10 cellular contexts compared by ENCODE assay signal in the genomic region with DNA sequence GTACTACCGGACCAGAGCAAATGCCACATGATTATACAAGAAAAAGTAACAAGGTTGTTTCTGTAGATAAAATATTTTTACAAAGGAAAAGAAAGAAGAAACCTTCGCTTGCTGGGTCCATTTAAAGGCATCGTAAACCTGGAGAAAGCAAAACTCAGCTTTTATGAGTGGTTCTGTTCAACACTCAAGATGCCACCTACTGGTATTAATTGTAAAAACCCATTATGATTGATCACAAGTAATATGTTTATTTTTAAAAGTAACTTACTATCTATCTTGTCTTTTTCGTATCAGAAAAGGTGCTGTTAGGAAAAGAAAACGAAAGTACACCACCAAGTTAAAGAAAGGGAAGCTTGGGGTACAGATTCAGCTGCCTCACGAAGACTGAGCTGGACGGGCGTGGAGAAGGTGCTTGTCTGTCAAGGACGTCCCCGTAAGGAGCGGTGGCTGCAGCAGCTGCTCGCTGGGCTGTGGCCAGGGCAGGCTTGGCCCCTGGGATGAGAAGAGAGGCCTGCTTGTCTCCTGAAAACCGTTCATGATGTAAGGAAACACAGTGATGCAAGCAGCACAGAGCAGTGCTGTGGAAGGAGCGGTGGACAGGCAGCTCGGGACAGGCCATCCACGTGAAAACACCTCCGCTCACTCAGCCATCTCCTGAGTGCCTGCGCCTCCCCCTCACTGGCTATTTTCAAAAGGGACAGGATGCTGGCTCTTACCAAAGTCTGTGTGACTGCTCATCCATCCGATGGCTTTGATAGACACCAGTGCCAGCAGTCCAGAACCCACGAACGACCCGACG. TPM values are rescaled to one million over a fixed set of nuclear protein-coding genes. Genes with fewer than 3 reads are reported as not detected.
A peak's percentile ranks its signal among the peaks of the same experiment; 100 is the strongest.
DNase-seq lines count a peak whose midpoint lies in the region; ATAC-seq and TF ChIP-seq lines count a peak whose summit lies in the region.
"Had no signal": no experiment of that assay in that cellular context is flagged by ENCODE, and none has a peak within 500 bp of the region (broad histone marks: within the 10 kb centered on the region; RNA-seq: fewer than 3 reads in every experiment).

No MANE protein-coding gene starts in this region.

- peak overlapping the region; percentile 50 for H3K9ac ChIP-seq in skeletal muscle satellite cell (ENCODE audit: low read depth, low read length)
- H3K9ac ChIP-seq: KMS-11 had no signal

- H3K27ac ChIP-seq in epithelial cell of prostate, result peak overlapping the region; percentile 73
- H3K27ac ChIP-seq: KMS-11 had no signal

- in situ Hi-C loops in GM13976 (cut with MboI; ENCODE audit: low sequenced_read_pairs, unreplicated experiment), result no loop called here

- intact Hi-C loops in Right ventricle myocardium inferior (cut with DNase I), result no loop called here
- intact Hi-C loops in activated T-helper 2 cell treated with anti-CD3 and anti-CD28 coated beads, Interferon-gamma antibody, Interleukin-2, Interleukin-4, amounts not matched to agents 10 μg/mL and 5 μg/mL and 100 μg/mL, durations not matched to agents 14 hours and 24 hours and 36 hours (cut with micrococcal nuclease), result no loop called here

- no peaks in the 10 kb centered on the region for H3K9me3 Mint-ChIP-seq in activated T-helper 2 cell treated with anti-CD3 and anti-CD28 coated beads, Interferon-gamma antibody, Interleukin-2, Interleukin-4, amounts not matched to agents 10 μg/mL and 5 μg/mL and 100 μg/mL, durations not matched to agents 14 hours and 24 hours and 36 hours

- no peaks in the 10 kb centered on the region for H3K9me3 ChIP-seq in skeletal muscle satellite cell (replicated peaks; ENCODE audit: low read length)

- no peak overlapping the region for H3K4me3 ChIP-seq in skeletal muscle satellite cell (ENCODE audit: low read length)

- H3K27ac Mint-ChIP-seq in activated T-helper 2 cell treated with anti-CD3 and anti-CD28 coated beads, Interferon-gamma antibody, Interleukin-2, Interleukin-4, amounts not matched to agents 10 μg/mL and 5 μg/mL and 100 μg/mL, durations not matched to agents 14 hours and 24 hours and 36 hours, result no peak overlapping the region

- ATAC-seq in HG02852 (IDR thresholded peaks at IDR 0.05; ENCODE audit: unreplicated experiment) (peak; percentile 24), Right ventricle myocardium inferior (no peak)

- H3K4me1 ChIP-seq in skeletal muscle satellite cell (ENCODE audit: control insufficient read depth, insufficient read depth, low read length), result peaks cover 64% of the 10 kb centered on the region

- H3K27me3 ChIP-seq in skeletal muscle satellite cell (ENCODE audit: control insufficient read depth, insufficient read depth, low read length), result no peaks in the 10 kb centered on the region

- peaks cover 77% of the 10 kb centered on the region for H3K36me3 ChIP-seq in skeletal muscle satellite cell (ENCODE audit: insufficient read depth, low read length)

- no peaks in the 10 kb centered on the region for H3K27me3 Mint-ChIP-seq in activated T-helper 2 cell treated with anti-CD3 and anti-CD28 coated beads, Interferon-gamma antibody, Interleukin-2, Interleukin-4, amounts not matched to agents 10 μg/mL and 5 μg/mL and 100 μg/mL, durations not matched to agents 14 hours and 24 hours and 36 hours (ENCODE audit: low read depth)

- H3K36me3 Mint-ChIP-seq in activated T-helper 2 cell treated with anti-CD3 and anti-CD28 coated beads, Interferon-gamma antibody, Interleukin-2, Interleukin-4, amounts not matched to agents 10 μg/mL and 5 μg/mL and 100 μg/mL, durations not matched to agents 14 hours and 24 hours and 36 hours (ENCODE audit: low read depth), result peaks cover 90% of the 10 kb centered on the region

- peaks cover 32% of the 10 kb centered on the region for H3K4me1 Mint-ChIP-seq in activated T-helper 2 cell treated with anti-CD3 and anti-CD28 coated beads, Interferon-gamma antibody, Interleukin-2, Interleukin-4, amounts not matched to agents 10 μg/mL and 5 μg/mL and 100 μg/mL, durations not matched to agents 14 hours and 24 hours and 36 hours (ENCODE audit: low read depth)

- H3K4me3 Mint-ChIP-seq in activated T-helper 2 cell treated with anti-CD3 and anti-CD28 coated beads, Interferon-gamma antibody, Interleukin-2, Interleukin-4, amounts not matched to agents 10 μg/mL and 5 μg/mL and 100 μg/mL, durations not matched to agents 14 hours and 24 hours and 36 hours (ENCODE audit: low read depth), result no peak overlapping the region

- no peak overlapping the region for H3K4me2 ChIP-seq in skeletal muscle satellite cell (ENCODE audit: low read length)
- H3K4me2 ChIP-seq: KMS-11 had no signal

- peak; percentile 11 for TF ChIP-seq CTCF in GM13976 (IDR thresholded peaks at IDR 0.05; ENCODE audit: borderline replicate concordance, control extremely low read depth, extremely low read depth, insufficient read depth, missing control alignments)

- DNase-seq in GM13976 (ENCODE audit: low spot score) (no peak), epithelial cell of prostate (ENCODE audit: low read depth, low spot score) (no peak), DMS53 (lab: John Stamatoyannopoulos, UW) (no peak), Right ventricle myocardium inferior (ENCODE audit: missing footprints) (no peak)
- no peak for DNase-seq in activated T-helper 2 cell treated with anti-CD3 and anti-CD28 coated beads, Interferon-gamma antibody, Interleukin-2, Interleukin-4, amounts not matched to agents 10 μg/mL and 5 μg/mL and 100 μg/mL, durations not matched to agents 14 hours and 24 hours and 36 hours (ENCODE audit: low spot score)
- DNase-seq: activated effector memory CD4-positive, alpha-beta T cell treated with anti-CD3 and anti-CD28 coated beads, Interleukin-2, amount 50 U/mL, for 16 hours; NCI-H526 had no signal

RNA-seq across cellular contexts. Expression of a gene that starts 25.0 kb away (rescaled TPM):
- total RNA-seq in skeletal muscle satellite cell (2012; rRNA removed), result 33.2 and 46.3 TPM in 2 replicates
- total RNA-seq in Right ventricle myocardium inferior, result 16.3 TPM
- total RNA-seq in activated T-helper 2 cell treated with anti-CD3 and anti-CD28 coated beads, Interferon-gamma antibody, Interleukin-2, Interleukin-4, amounts not matched to agents 10 μg/mL and 5 μg/mL and 100 μg/mL, durations not matched to agents 14 hours and 24 hours and 36 hours, result 38.8 and 42.3 TPM in 2 replicates

RNA-seq across cellular contexts. Expression of a gene that starts 54.5 kb away (rescaled TPM):
- not detected in 2 replicates for total RNA-seq in skeletal muscle satellite cell (2012; rRNA removed)
- total RNA-seq in Right ventricle myocardium inferior, result 0.68 TPM
- 3.2 and 3.8 TPM in 2 replicates for total RNA-seq in activated T-helper 2 cell treated with anti-CD3 and anti-CD28 coated beads, Interferon-gamma antibody, Interleukin-2, Interleukin-4, amounts not matched to agents 10 μg/mL and 5 μg/mL and 100 μg/mL, durations not matched to agents 14 hours and 24 hours and 36 hours
